9 cellular contexts compared by ENCODE assay signal in the genomic region with DNA sequence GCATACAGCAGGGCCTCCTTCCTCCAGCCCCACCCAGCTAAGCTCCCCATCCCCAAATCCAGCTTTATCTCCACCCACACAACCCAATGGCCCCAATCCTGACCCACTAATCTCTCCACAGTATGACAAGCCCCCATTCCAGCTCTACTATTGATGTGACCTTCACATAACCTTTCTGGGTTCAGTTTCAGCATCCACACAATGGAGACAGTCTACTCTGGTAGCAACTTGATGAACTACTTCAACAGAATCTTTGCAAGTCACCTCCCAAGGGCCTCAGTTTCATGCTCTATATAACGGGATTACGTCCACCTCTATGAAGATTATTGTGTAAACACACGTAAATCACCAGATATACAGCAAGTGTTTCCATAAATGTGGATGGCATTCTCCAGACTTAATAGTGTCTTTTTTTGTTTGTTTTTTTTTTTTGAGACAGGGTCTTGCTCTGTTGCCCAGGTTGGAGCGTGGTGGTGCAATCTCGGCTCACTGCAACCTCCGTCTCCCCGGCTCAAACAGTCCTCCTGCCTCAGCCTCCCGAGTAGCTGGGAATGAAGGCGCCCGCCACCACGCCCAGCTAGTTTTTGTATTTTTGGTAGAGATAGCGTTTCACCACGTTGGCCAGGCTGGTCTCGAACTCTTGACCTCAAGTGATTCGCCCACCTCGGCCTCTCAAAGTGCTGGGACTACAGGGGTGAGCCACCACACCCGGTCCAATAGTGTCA. TPM values are rescaled to one million over a fixed set of nuclear protein-coding genes. Genes with fewer than 3 reads are reported as not detected.
DNase-seq lines count a peak whose midpoint lies in the region; ATAC-seq, FAIRE-seq and TF ChIP-seq lines count a peak whose summit lies in the region.
"Had no signal": no experiment of that assay in that cellular context is flagged by ENCODE, and none has a peak within 500 bp of the region (broad histone marks: within the 10 kb centered on the region; RNA-seq: fewer than 3 reads in every experiment).

No MANE protein-coding gene starts in this region.

- H3K27ac Mint-ChIP-seq in activated T-cell treated with anti-CD3 and anti-CD28 coated beads, Interleukin-2, amount 50 U/mL, for 24 hours, result peak overlapping the region; percentile 94
- peak overlapping the region; percentile 87 for H3K27ac Mint-ChIP-seq in activated T-helper 17 cell treated with anti-CD3 and anti-CD28 coated beads, Interleukin-2, amount 50 U/mL, for 72 hours

- H3K9me3 ChIP-seq in keratinocyte (ENCODE audit: control insufficient read depth, low read depth, low read length), result no peaks in the 10 kb centered on the region
- H3K9me3 ChIP-seq in tibial artery, result no peaks in the 10 kb centered on the region

- H3K9ac ChIP-seq in keratinocyte (ENCODE audit: control insufficient read depth, extremely low read depth, insufficient read depth, low read length), result peak overlapping the region; percentile 98

- peaks cover 9 to 22% of the 10 kb centered on the region in 2 experiments for H3K36me3 ChIP-seq in keratinocyte (ENCODE audit: control insufficient read depth in 2 of 2, extremely low read depth in 1 of 2, insufficient read depth in 2 of 2, low read length in 2 of 2)
- H3K36me3 ChIP-seq in tibial artery, result no peaks in the 10 kb centered on the region

- H3K27me3 ChIP-seq in keratinocyte (ENCODE audit: control insufficient read depth, extremely low read depth, insufficient read depth, low read length) (no peaks in the 10 kb centered on the region), tibial artery (no peaks in the 10 kb centered on the region)

- H2AFZ ChIP-seq in keratinocyte (ENCODE audit: control insufficient read depth, low read length), result no peak overlapping the region

- no peaks in the 10 kb centered on the region for H3K27me3 Mint-ChIP-seq in activated T-cell treated with anti-CD3 and anti-CD28 coated beads, Interleukin-2, amount 50 U/mL, for 24 hours
- H3K27me3 Mint-ChIP-seq in activated T-helper 17 cell treated with anti-CD3 and anti-CD28 coated beads, Interleukin-2, amount 50 U/mL, for 72 hours, result no peaks in the 10 kb centered on the region

- H3K79me2 ChIP-seq in keratinocyte (ENCODE audit: control insufficient read depth, insufficient read depth, low read length), result peaks cover 56% of the 10 kb centered on the region

- H3K9me1 ChIP-seq in keratinocyte (ENCODE audit: control insufficient read depth, extremely low read depth, insufficient read depth, low read length), result no peaks in the 10 kb centered on the region

- intact Hi-C loops in tibial artery (cut with DNase I; ENCODE audit: low total_unique reads), result loop anchor here (5.0 kb wide), 1 partner anchor 411 kb away; no protein-coding TSS in a partner anchor

- no peak for ATAC-seq in activated T-helper 17 cell treated with anti-CD3 and anti-CD28 coated beads, Interleukin-2, amount 50 U/mL, for 72 hours (replicated peaks)
- no peak for ATAC-seq in GM21526 (IDR thresholded peaks at IDR 0.05; ENCODE audit: low FRiP score, unreplicated experiment)

- peaks cover 27% of the 10 kb centered on the region for H3K4me1 Mint-ChIP-seq in activated T-cell treated with anti-CD3 and anti-CD28 coated beads, Interleukin-2, amount 50 U/mL, for 24 hours (ENCODE audit: low read depth)
- H3K4me1 Mint-ChIP-seq in activated T-helper 17 cell treated with anti-CD3 and anti-CD28 coated beads, Interleukin-2, amount 50 U/mL, for 72 hours, result peaks cover 5% of the 10 kb centered on the region

- peak overlapping the region; percentile 87 for H3K4me2 ChIP-seq in keratinocyte (ENCODE audit: control insufficient read depth, extremely low read depth, insufficient read depth, low read depth, low read length)

- peak overlapping the region; percentile 90 for H3K27ac ChIP-seq in keratinocyte (ENCODE audit: control insufficient read depth, insufficient read depth, low read length)
- H3K27ac ChIP-seq in tibial artery, result peak overlapping the region in 1 of 2 donors; percentile 85
- H3K27ac ChIP-seq in caudate nucleus (ENCODE audit: low read depth, low read length), result no peak overlapping the region

- TF ChIP-seq CTCF in keratinocyte (optimal IDR thresholded peaks at IDR 0.05 in 1 of 3, IDR thresholded peaks at IDR 0.05 in 1 of 3, conservative IDR thresholded peaks at IDR 0.05 in 1 of 3; ENCODE audit: extremely low read depth in 1 of 3, insufficient read depth in 2 of 3, low read length in 3 of 3) (no peak), tibial artery (IDR thresholded peaks at IDR 0.05) (no peak)

- peaks cover 13% of the 10 kb centered on the region for H3K36me3 Mint-ChIP-seq in activated T-cell treated with anti-CD3 and anti-CD28 coated beads, Interleukin-2, amount 50 U/mL, for 24 hours (ENCODE audit: low read depth)
- H3K36me3 Mint-ChIP-seq in activated T-helper 17 cell treated with anti-CD3 and anti-CD28 coated beads, Interleukin-2, amount 50 U/mL, for 72 hours (ENCODE audit: low read depth), result no peaks in the 10 kb centered on the region

- H3K4me3 ChIP-seq in keratinocyte (ENCODE audit: control insufficient read depth in 2 of 3, extremely low read depth in 1 of 3, insufficient read depth in 2 of 3, low read depth in 1 of 3, low read length in 3 of 3), result peak overlapping the region; percentile 78 to 93 (median 92)
- H3K4me3 ChIP-seq in tibial artery, result peak overlapping the region; percentile 65 to 75

- H3K9me3 Mint-ChIP-seq in activated T-cell treated with anti-CD3 and anti-CD28 coated beads, Interleukin-2, amount 50 U/mL, for 24 hours, result no peaks in the 10 kb centered on the region
- no peaks in the 10 kb centered on the region for H3K9me3 Mint-ChIP-seq in activated T-helper 17 cell treated with anti-CD3 and anti-CD28 coated beads, Interleukin-2, amount 50 U/mL, for 72 hours

- H3K4me1 ChIP-seq in keratinocyte (ENCODE audit: control insufficient read depth, extremely low read depth, insufficient read depth, low read length) (peaks cover 36% of the 10 kb centered on the region), tibial artery (peaks cover 0 to 18% (median 14%) of the 10 kb centered on the region in 4 donors)

- H4K20me1 ChIP-seq in keratinocyte (ENCODE audit: control insufficient read depth, extremely low read depth, insufficient read depth, low read length), result peaks cover 24% of the 10 kb centered on the region

- dilution Hi-C loops in keratinocyte (cut with MboI; ENCODE audit: extremely low pct_ligation_motif_present, low sequenced_read_pairs), result no loop called here

- no peak overlapping the region for H3K4me3 Mint-ChIP-seq in activated T-cell treated with anti-CD3 and anti-CD28 coated beads, Interleukin-2, amount 50 U/mL, for 24 hours
- H3K4me3 Mint-ChIP-seq in activated T-helper 17 cell treated with anti-CD3 and anti-CD28 coated beads, Interleukin-2, amount 50 U/mL, for 72 hours, result peak overlapping the region; percentile 82

- FAIRE-seq in keratinocyte (lab: Jason Lieb, UNC), result no peak

- DNase-seq in activated T-cell treated with anti-CD3 and anti-CD28 coated beads, Interleukin-2, amount 50 U/mL, for 24 hours, result peak; percentile 40
- DNase-seq in activated T-cell treated with anti-CD3 and anti-CD28 coated beads, Interleukin-2, amount 50 U/mL, for 1 hour, result no peak
- DNase-seq in keratinocyte (ENCODE audit: low read depth, low spot score) (no peak), tibial artery (no peak), SIG-M5 (lab: John Stamatoyannopoulos, UW) (no peak), caudate nucleus (lab: John Stamatoyannopoulos, UW) (no peak)
- DNase-seq: GF-D8 had no signal

RNA-seq across cellular contexts. Expression of a gene that starts 1.4 kb away (rescaled TPM):
- total RNA-seq in activated T-helper 17 cell treated with anti-CD3 and anti-CD28 coated beads, Interleukin-2, amount 50 U/mL, for 72 hours, result 100 to 1,000 TPM in 1 of 2 donors, 10 to 100 TPM in 1; 94.5 to 174 TPM
- polyA plus RNA-seq in keratinocyte, result 320 to 367 TPM (median 348 TPM) in 3 replicates
- polyA plus RNA-seq in keratinocyte (2011; ENCODE audit: low read depth), result 90.5 TPM
- 297 and 432 TPM in 2 replicates for polyA plus RNA-seq in keratinocyte (2011; cell fraction: cytosol; rRNA removed)
- polyA plus RNA-seq in keratinocyte (2011; cell fraction: nucleus; rRNA removed), result 222 and 232 TPM in 2 replicates
- 128 and 274 TPM in 2 replicates for polyA plus RNA-seq in keratinocyte (2012; ENCODE audit: low replicate concordance)
- 628 to 681 TPM (median 664 TPM) in 3 replicates for polyA minus RNA-seq in keratinocyte
- 518 TPM for polyA minus RNA-seq in keratinocyte (2011; cell fraction: cytosol; rRNA and poly(A)+ RNA removed)
- 182 and 188 TPM in 2 replicates for polyA minus RNA-seq in keratinocyte (2011; cell fraction: nucleus; rRNA and poly(A)+ RNA removed)
